In the genomic region with DNA sequence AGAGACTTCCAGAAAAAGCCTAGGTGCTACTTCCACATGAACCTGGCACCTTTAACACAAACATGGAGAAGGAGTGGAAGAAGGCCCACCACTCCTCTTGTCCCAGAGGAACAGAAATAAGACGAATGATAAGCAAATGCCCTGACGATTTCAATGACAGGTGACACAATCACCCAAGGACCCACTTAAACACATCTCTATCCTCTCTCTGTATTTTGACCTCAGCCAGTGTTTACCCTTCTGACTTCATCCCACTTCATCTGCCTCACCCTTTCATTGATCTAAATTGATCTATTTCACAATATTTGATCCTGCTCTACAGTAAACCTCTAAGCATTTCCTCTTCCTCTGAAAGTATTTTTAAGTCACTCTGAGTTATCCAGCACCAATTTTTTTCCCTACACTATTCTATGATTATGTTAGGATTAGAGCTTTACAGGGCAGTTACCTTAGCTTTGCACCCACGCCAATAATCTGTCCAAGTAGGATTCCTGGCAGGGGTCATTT, we compare ENCODE assay signal across 1 cellular context.
TF ChIP-seq lines count a peak whose summit lies in the region.

No MANE protein-coding gene starts in this region.

TF ChIP-seq in HepG2, 621 proteins besides CTCF, POLR2A, EP300 and RAD21 (continued from another document and continues in another):
- no peak for TF ChIP-seq PHB2 (IDR thresholded peaks at IDR 0.05; ENCODE audit: partially characterized antibody)
- TF ChIP-seq KMT2B (CRISPR knock-in tag; IDR thresholded peaks at IDR 0.05), result no peak
- TF ChIP-seq ZNF709 (CRISPR knock-in tag; IDR thresholded peaks at IDR 0.05), result 0 out of 2 replicates have a peak, but pooled peaks have one; percentile 55
- no peak for TF ChIP-seq ZSCAN29 (CRISPR knock-in tag; conservative IDR thresholded peaks at IDR 0.05)
- peak; percentile 84 for TF ChIP-seq SP5 (CRISPR knock-in tag; IDR thresholded peaks at IDR 0.05; ENCODE audit: borderline replicate concordance, low read depth)
- TF ChIP-seq ZKSCAN1 (IDR thresholded peaks at IDR 0.05; ENCODE audit: low read length), result no peak
- no peak for TF ChIP-seq ZNF629 (CRISPR knock-in tag; conservative IDR thresholded peaks at IDR 0.05)
- TF ChIP-seq RARA (CRISPR knock-in tag; IDR thresholded peaks at IDR 0.05), result peak; percentile 90
- no peak for TF ChIP-seq ZNF7 (CRISPR knock-in tag; IDR thresholded peaks at IDR 0.05)
- TF ChIP-seq, protein P1, sequence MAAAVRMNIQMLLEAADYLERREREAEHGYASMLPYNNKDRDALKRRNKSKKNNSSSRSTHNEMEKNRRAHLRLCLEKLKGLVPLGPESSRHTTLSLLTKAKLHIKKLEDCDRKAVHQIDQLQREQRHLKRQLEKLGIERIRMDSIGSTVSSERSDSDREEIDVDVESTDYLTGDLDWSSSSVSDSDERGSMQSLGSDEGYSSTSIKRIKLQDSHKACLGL (CRISPR knock-in tag; IDR thresholded peaks at IDR 0.05), result no peak
- TF ChIP-seq, protein P2, sequence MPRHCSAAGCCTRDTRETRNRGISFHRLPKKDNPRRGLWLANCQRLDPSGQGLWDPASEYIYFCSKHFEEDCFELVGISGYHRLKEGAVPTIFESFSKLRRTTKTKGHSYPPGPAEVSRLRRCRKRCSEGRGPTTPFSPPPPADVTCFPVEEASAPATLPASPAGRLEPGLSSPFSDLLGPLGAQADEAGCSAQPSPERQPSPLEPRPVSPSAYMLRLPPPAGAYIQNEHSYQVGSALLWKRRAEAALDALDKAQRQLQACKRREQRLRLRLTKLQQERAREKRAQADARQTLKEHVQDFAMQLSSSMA (CRISPR knock-in tag; IDR thresholded peaks at IDR 0.05), result no peak
- TF ChIP-seq GMEB2 (CRISPR knock-in tag; IDR thresholded peaks at IDR 0.05; ENCODE audit: low read depth), result no peak
- TF ChIP-seq WIZ (CRISPR knock-in tag; IDR thresholded peaks at IDR 0.05), result no peak
- TF ChIP-seq SNAI1 (CRISPR knock-in tag; IDR thresholded peaks at IDR 0.05; ENCODE audit: borderline replicate concordance), result no peak
- TF ChIP-seq, protein P3, sequence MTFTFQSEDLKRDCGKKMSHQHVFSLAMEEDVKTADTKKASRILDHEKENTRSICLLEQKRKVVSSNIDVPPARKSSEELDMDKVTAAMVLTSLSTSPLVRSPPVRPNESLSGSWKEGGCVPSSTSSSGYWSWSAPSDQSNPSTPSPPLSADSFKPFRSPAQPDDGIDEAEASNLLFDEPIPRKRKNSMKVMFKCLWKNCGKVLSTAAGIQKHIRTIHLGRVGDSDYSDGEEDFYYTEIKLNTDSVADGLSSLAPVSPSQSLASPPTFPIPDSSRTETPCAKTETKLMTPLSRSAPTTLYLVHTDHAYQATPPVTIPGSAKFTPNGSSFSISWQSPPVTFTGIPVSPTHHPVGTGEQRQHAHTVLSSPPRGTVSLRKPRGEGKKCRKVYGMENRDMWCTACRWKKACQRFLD (CRISPR knock-in tag; IDR thresholded peaks at IDR 0.05; ENCODE audit: borderline replicate concordance), result no peak
- TF ChIP-seq BHLHE40 (IDR thresholded peaks at IDR 0.05; ENCODE audit: low read length), result no peak
- TF ChIP-seq GTF3A (CRISPR knock-in tag; conservative IDR thresholded peaks at IDR 0.05), result no peak
- TF ChIP-seq ZNF850 (CRISPR knock-in tag; conservative IDR thresholded peaks at IDR 0.05), result no peak
- TF ChIP-seq TCF12 (IDR thresholded peaks at IDR 0.05), result no peak
- TF ChIP-seq TCF12 (CRISPR knock-in tag; IDR thresholded peaks at IDR 0.05), result peak; percentile 94
- TF ChIP-seq ZFP36L1 (CRISPR knock-in tag; IDR thresholded peaks at IDR 0.05), result no peak
- 0 out of 2 replicates have a peak, but pooled peaks have one; percentile 42 for TF ChIP-seq MTF1 (CRISPR knock-in tag; IDR thresholded peaks at IDR 0.05)
- TF ChIP-seq, protein P4, sequence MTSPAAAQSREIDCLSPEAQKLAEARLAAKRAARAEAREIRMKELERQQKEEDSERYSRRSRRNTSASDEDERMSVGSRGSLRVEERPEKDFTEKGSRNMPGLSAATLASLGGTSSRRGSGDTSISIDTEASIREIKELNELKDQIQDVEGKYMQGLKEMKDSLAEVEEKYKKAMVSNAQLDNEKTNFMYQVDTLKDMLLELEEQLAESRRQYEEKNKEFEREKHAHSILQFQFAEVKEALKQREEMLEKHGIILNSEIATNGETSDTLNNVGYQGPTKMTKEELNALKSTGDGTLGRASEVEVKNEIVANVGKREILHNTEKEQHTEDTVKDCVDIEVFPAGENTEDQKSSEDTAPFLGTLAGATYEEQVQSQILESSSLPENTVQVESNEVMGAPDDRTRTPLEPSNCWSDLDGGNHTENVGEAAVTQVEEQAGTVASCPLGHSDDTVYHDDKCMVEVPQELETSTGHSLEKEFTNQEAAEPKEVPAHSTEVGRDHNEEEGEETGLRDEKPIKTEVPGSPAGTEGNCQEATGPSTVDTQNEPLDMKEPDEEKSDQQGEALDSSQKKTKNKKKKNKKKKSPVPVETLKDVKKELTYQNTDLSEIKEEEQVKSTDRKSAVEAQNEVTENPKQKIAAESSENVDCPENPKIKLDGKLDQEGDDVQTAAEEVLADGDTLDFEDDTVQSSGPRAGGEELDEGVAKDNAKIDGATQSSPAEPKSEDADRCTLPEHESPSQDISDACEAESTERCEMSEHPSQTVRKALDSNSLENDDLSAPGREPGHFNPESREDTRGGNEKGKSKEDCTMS (CRISPR knock-in tag; conservative IDR thresholded peaks at IDR 0.05), result no peak
- 0 out of 2 replicates have a peak, but pooled peaks have one; percentile 37 for TF ChIP-seq SATB2 (CRISPR knock-in tag; IDR thresholded peaks at IDR 0.05)
- TF ChIP-seq SMYD3 (CRISPR knock-in tag; IDR thresholded peaks at IDR 0.05), result 0 out of 2 replicates have a peak, but pooled peaks have one; percentile 59
- no peak for TF ChIP-seq ATF5 (CRISPR knock-in tag; IDR thresholded peaks at IDR 0.05; ENCODE audit: low read depth)
- no peak for TF ChIP-seq MAFG (CRISPR knock-in tag; IDR thresholded peaks at IDR 0.05)
- no peak for TF ChIP-seq MTF2 (CRISPR knock-in tag; IDR thresholded peaks at IDR 0.05; ENCODE audit: borderline replicate concordance)
- peak; percentile 74 for TF ChIP-seq FOXP1 (IDR thresholded peaks at IDR 0.05)
- TF ChIP-seq FOXP1 (CRISPR knock-in tag; IDR thresholded peaks at IDR 0.05), result peak; percentile 95
- no peak for TF ChIP-seq CSRNP2 (CRISPR knock-in tag; conservative IDR thresholded peaks at IDR 0.05; ENCODE audit: low read depth)
- peak; percentile 90 for TF ChIP-seq RERE (CRISPR knock-in tag; IDR thresholded peaks at IDR 0.05; ENCODE audit: low read depth)
- no peak for TF ChIP-seq FOXC1 (CRISPR knock-in tag; IDR thresholded peaks at IDR 0.05; ENCODE audit: borderline replicate concordance)
- peak; percentile 75 for TF ChIP-seq SALL1 (CRISPR knock-in tag; IDR thresholded peaks at IDR 0.05)
- no peak for TF ChIP-seq SIN3A (IDR thresholded peaks at IDR 0.05; ENCODE audit: borderline replicate concordance, low read depth, low read length)
- no peak for TF ChIP-seq LBX2 (CRISPR knock-in tag; IDR thresholded peaks at IDR 0.05; ENCODE audit: borderline replicate concordance)
- no peak for TF ChIP-seq RFX3 (CRISPR knock-in tag; IDR thresholded peaks at IDR 0.05)
- no peak for TF ChIP-seq ZC3H13 (CRISPR knock-in tag; IDR thresholded peaks at IDR 0.05)
- no peak for TF ChIP-seq ZBTB7A (CRISPR knock-in tag; IDR thresholded peaks at IDR 0.05)
- no peak for TF ChIP-seq ZNF484 (CRISPR knock-in tag; IDR thresholded peaks at IDR 0.05; ENCODE audit: borderline replicate concordance, low read depth)
- no peak for TF ChIP-seq ZNF749 (CRISPR knock-in tag; IDR thresholded peaks at IDR 0.05; ENCODE audit: borderline replicate concordance)
- TF ChIP-seq ZNF24 (IDR thresholded peaks at IDR 0.05), result no peak
- TF ChIP-seq SALL2 (CRISPR knock-in tag; IDR thresholded peaks at IDR 0.05), result 0 out of 2 replicates have a peak, but pooled peaks have one; percentile 40
- TF ChIP-seq ZNF556 (CRISPR knock-in tag; IDR thresholded peaks at IDR 0.05; ENCODE audit: borderline replicate concordance), result no peak
- TF ChIP-seq BRD4 (CRISPR knock-in tag; IDR thresholded peaks at IDR 0.05), result no peak
- TF ChIP-seq, protein P5, sequence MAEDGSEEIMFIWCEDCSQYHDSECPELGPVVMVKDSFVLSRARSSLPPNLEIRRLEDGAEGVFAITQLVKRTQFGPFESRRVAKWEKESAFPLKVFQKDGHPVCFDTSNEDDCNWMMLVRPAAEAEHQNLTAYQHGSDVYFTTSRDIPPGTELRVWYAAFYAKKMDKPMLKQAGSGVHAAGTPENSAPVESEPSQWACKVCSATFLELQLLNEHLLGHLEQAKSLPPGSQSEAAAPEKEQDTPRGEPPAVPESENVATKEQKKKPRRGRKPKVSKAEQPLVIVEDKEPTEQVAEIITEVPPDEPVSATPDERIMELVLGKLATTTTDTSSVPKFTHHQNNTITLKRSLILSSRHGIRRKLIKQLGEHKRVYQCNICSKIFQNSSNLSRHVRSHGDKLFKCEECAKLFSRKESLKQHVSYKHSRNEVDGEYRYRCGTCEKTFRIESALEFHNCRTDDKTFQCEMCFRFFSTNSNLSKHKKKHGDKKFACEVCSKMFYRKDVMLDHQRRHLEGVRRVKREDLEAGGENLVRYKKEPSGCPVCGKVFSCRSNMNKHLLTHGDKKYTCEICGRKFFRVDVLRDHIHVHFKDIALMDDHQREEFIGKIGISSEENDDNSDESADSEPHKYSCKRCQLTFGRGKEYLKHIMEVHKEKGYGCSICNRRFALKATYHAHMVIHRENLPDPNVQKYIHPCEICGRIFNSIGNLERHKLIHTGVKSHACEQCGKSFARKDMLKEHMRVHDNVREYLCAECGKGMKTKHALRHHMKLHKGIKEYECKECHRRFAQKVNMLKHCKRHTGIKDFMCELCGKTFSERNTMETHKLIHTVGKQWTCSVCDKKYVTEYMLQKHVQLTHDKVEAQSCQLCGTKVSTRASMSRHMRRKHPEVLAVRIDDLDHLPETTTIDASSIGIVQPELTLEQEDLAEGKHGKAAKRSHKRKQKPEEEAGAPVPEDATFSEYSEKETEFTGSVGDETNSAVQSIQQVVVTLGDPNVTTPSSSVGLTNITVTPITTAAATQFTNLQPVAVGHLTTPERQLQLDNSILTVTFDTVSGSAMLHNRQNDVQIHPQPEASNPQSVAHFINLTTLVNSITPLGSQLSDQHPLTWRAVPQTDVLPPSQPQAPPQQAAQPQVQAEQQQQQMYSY (CRISPR knock-in tag; IDR thresholded peaks at IDR 0.05), result no peak
